In the genomic region with DNA sequence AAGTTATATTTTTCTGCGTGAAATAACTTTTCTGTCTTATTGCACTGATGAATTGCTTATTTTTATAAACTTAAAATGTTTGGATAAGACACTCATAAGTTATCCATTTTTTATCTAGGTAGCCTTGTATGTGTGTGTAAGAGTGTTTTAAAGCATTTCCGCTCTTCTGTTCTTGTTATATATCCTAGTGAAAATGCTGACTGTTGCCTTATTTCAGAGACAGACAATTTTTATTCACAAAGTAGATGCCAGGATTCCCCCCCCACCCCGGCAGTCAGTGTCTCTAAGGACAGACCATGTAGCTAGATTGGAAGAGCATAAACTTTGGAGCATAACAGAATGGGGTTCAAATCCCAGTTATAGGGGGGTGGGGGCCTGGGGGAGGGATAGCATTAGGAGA, we compare ENCODE assay signal across 11 cellular contexts. TPM values are rescaled to one million over a fixed set of nuclear protein-coding genes. Genes with fewer than 3 reads are reported as not detected.
A peak's percentile ranks its signal among the peaks of the same experiment; 100 is the strongest.
DNase-seq lines count a peak whose midpoint lies in the region; ATAC-seq and TF ChIP-seq lines count a peak whose summit lies in the region.
"Had no signal": no experiment of that assay in that cellular context is flagged by ENCODE, and none has a peak within 500 bp of the region (broad histone marks: within the 10 kb centered on the region; RNA-seq: fewer than 3 reads in every experiment).

No MANE protein-coding gene starts in this region.

- no peak overlapping the region for H2AFZ ChIP-seq in mammary epithelial cell (ENCODE audit: low read depth, low read length)

- ATAC-seq in naive thymus-derived CD8-positive, alpha-beta T cell: no peak
- ATAC-seq in HG03159 (IDR thresholded peaks at IDR 0.05; ENCODE audit: unreplicated experiment) (no peak), HG03280 (IDR thresholded peaks at IDR 0.05; ENCODE audit: unreplicated experiment) (no peak)

- H3K27me3 ChIP-seq in CD8-positive, alpha-beta memory T cell (ENCODE audit: insufficient read depth, low read length, poor library complexity, severe bottlenecking): no peaks in the 10 kb centered on the region
- H3K27me3 ChIP-seq in mammary epithelial cell (ENCODE audit: insufficient read depth, low read length): no peaks in the 10 kb centered on the region
- H3K27me3 ChIP-seq: testis had no signal

- H3K9me3 Mint-ChIP-seq in CD8-positive, alpha-beta memory T cell: no peaks in the 10 kb centered on the region
- H3K9me3 Mint-ChIP-seq in naive thymus-derived CD8-positive, alpha-beta T cell: no peaks in the 10 kb centered on the region

- H3K36me3 Mint-ChIP-seq in CD8-positive, alpha-beta memory T cell: peaks cover 0 to 34% (median 0%) of the 10 kb centered on the region in 3 donors
- peaks cover 0 to 17% (median 0%) of the 10 kb centered on the region in 3 donors for H3K36me3 Mint-ChIP-seq in naive thymus-derived CD8-positive, alpha-beta T cell

- H3K27ac ChIP-seq in CD8-positive, alpha-beta memory T cell (ENCODE audit: low read depth, low read length): no peak overlapping the region
- no peak overlapping the region for H3K27ac ChIP-seq in mammary epithelial cell (ENCODE audit: insufficient read depth, low read depth, low read length)
- H3K27ac ChIP-seq: epithelial cell of prostate had no signal

- H3K4me1 ChIP-seq in CD8-positive, alpha-beta memory T cell (ENCODE audit: insufficient read depth, low read length): peaks cover 47% of the 10 kb centered on the region
- no peaks in the 10 kb centered on the region for H3K4me1 ChIP-seq in mammary epithelial cell (ENCODE audit: insufficient read depth, low read length)

- POLR2A ChIA-PET in CD8-positive, alpha-beta memory T cell (lab: Charles Lee): no interaction called here
- POLR2A ChIA-PET in naive thymus-derived CD8-positive, alpha-beta T cell (lab: Charles Lee): no interaction called here

- no peaks in the 10 kb centered on the region for H3K9me3 ChIP-seq in CD8-positive, alpha-beta memory T cell (ENCODE audit: low read length)
- no peaks in the 10 kb centered on the region for H3K9me3 ChIP-seq in mammary epithelial cell (replicated peaks; ENCODE audit: insufficient read depth, low read length)
- H3K9me3 ChIP-seq: testis had no signal

- intact Hi-C loops in mammary epithelial cell (cut with micrococcal nuclease): no loop called here

- peaks cover 5 to 8% of the 10 kb centered on the region in 2 donors for H3K27me3 Mint-ChIP-seq in CD8-positive, alpha-beta memory T cell
- peaks cover under 1 to 7% (median 4%) of the 10 kb centered on the region in 5 donors for H3K27me3 Mint-ChIP-seq in naive thymus-derived CD8-positive, alpha-beta T cell

- CTCF ChIA-PET in CD8-positive, alpha-beta memory T cell (lab: Charles Lee): interaction anchor here (1.5 kb wide), 1 partner anchor 10 kb away, joined by 3 read pairs; no protein-coding TSS in a partner anchor
- CTCF ChIA-PET in mammary epithelial cell (lab: Charles Lee; ENCODE audit: low non-redundant PET): interaction anchor here (0.6 kb wide), 1 partner anchor 233 kb away, joined by 4 read pairs; no protein-coding TSS in a partner anchor

- peaks cover 58% of the 10 kb centered on the region for H3K79me2 ChIP-seq in mammary epithelial cell (ENCODE audit: insufficient read depth, low read length)

- H3K4me3 Mint-ChIP-seq in CD8-positive, alpha-beta memory T cell: peak overlapping the region; percentile 90 to 98 (median 96)
- H3K4me3 Mint-ChIP-seq in naive thymus-derived CD8-positive, alpha-beta T cell: peak overlapping the region; percentile 92 to 99 (median 95)

- 91% methylated on average over 3 of the region's 3 CpGs for WGBS in mammary epithelial cell (ENCODE audit: low coverage, missing lambda C conversion rate)

- H3K4me1 Mint-ChIP-seq in CD8-positive, alpha-beta memory T cell: peaks cover 53 to 60% (median 60%) of the 10 kb centered on the region in 3 donors
- H3K4me1 Mint-ChIP-seq in naive thymus-derived CD8-positive, alpha-beta T cell: peaks cover 16 to 54% (median 44%) of the 10 kb centered on the region in 4 donors

- BruUV-seq in mammary epithelial cell (replicated peaks; lab: Mats Ljungman, UMichigan): no TSS peak

- no peak overlapping the region for H3K9ac ChIP-seq in mammary epithelial cell (ENCODE audit: insufficient read depth, low read length)

- DNase-seq in CD8-positive, alpha-beta memory T cell: no peak
- no peak for DNase-seq in LNCaP clone FGC (ENCODE audit: low read depth)
- DNase-seq in mammary epithelial cell: no peak
- DNase-seq in naive thymus-derived CD8-positive, alpha-beta T cell: no peak
- DNase-seq in NK-92 treated with Interleukin-12 subunit alpha and Interleukin-12 subunit beta, amount 100 ng/mL, for 24 hours (lab: John Stamatoyannopoulos, UW): no peak
- DNase-seq in NCI-H748 treated with DMSO at 0.1 percent for 48 hours (lab: John Stamatoyannopoulos, UW): no peak
- DNase-seq: activated CD4-positive, CD25-positive, alpha-beta regulatory T cell treated with anti-CD3 and anti-CD28 coated beads, Interleukin-2, amount 50 U/mL, for 72 hours had no signal

- in situ Hi-C loops in mammary epithelial cell (cut with MboI; ENCODE audit: low sequenced_read_pairs in 2 of 2): loop anchor here in 1 of 2 donors (25.0 kb wide), 1 partner anchor 432 kb away; no protein-coding TSS in a partner anchor

- no peaks in the 10 kb centered on the region for H4K20me1 ChIP-seq in mammary epithelial cell (ENCODE audit: insufficient read depth, low read length)

- H3K36me3 ChIP-seq in CD8-positive, alpha-beta memory T cell (ENCODE audit: insufficient read depth, low read length): no peaks in the 10 kb centered on the region
- H3K36me3 ChIP-seq in mammary epithelial cell (ENCODE audit: insufficient read depth, low read length): peaks cover 2% of the 10 kb centered on the region

- dilution Hi-C loops in mammary epithelial cell (cut with HindIII; ENCODE audit: low sequenced_read_pairs): loop anchor here (10.0 kb wide), 1 partner anchor 234 kb away; no protein-coding TSS in a partner anchor

- peak overlapping the region in 6 of 8 donors; percentile 79 to 97 (median 92) for H3K27ac Mint-ChIP-seq in CD8-positive, alpha-beta memory T cell
- peak overlapping the region in 8 of 10 donors; percentile 15 to 87 (median 82) for H3K27ac Mint-ChIP-seq in naive thymus-derived CD8-positive, alpha-beta T cell

- no peak overlapping the region for H3K4me3 ChIP-seq in CD8-positive, alpha-beta memory T cell (ENCODE audit: low read length)
- H3K4me3 ChIP-seq in LNCaP clone FGC (ENCODE audit: low read depth, low read length) (peak overlapping the region; percentile 84), mammary epithelial cell (replicated peaks in 1 of 3; ENCODE audit: insufficient read depth in 1 of 3, low read depth in 2 of 3, low read length in 3 of 3) (peak overlapping the region in 2 of 3 experiments; percentile 88)

- TF ChIP-seq CTCF in LNCaP clone FGC (IDR thresholded peaks at IDR 0.05; ENCODE audit: control insufficient read depth, extremely low read depth, insufficient read depth): no peak
- TF ChIP-seq CTCF in mammary epithelial cell (conservative IDR thresholded peaks at IDR 0.05 in 1 of 2, IDR thresholded peaks at IDR 0.05 in 1 of 2; ENCODE audit: extremely low read depth in 1 of 2, insufficient read depth in 1 of 2, low read depth in 1 of 2, low read length in 2 of 2): no peak

- H3K4me2 ChIP-seq in mammary epithelial cell (ENCODE audit: insufficient read depth, low read depth, low read length): peak overlapping the region; percentile 86

RNA-seq across cellular contexts. Expression of gene SMC3, which starts 1.6 kb away (rescaled TPM):
- total RNA-seq in CD8-positive, alpha-beta memory T cell: 10 to 100 TPM; 77.7 to 77.9 TPM
- 102 TPM for polyA plus RNA-seq in CD8-positive, alpha-beta memory T cell
- total RNA-seq in mammary epithelial cell: 10 to 100 TPM; 10.2 to 34.3 TPM
- 8.7 TPM for polyA plus RNA-seq in mammary epithelial cell
- 10.0 TPM for polyA minus RNA-seq in mammary epithelial cell
- total RNA-seq in naive thymus-derived CD8-positive, alpha-beta T cell: 10 to 100 TPM; 53.9 to 55.3 TPM
- polyA plus RNA-seq in naive thymus-derived CD8-positive, alpha-beta T cell: 10 to 100 TPM; 66.7 to 77.6 (median 70.2) TPM
